Comparison of ENCODE assay signal across 28 cellular contexts in the genomic region with DNA sequence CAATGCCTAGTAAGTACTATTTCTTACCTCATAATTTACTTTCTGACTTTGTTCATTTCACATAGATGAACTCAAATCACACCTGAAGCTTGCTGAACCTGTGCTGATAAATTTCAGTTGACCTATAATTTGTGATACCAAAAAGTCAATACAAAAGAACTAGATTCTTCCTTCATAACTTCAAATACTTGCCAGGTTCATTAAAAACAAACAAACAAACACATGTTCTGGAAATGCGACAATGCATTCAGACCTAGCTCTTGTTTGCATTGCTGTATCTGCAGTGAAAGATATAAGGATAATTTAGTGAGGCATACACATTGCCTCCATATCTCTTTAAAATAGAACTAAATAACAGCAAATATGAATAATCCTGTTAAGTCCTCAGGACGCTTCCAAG.
"Had no signal": no experiment of that assay in that cellular context is flagged by ENCODE, and none has a peak within 500 bp of the region (broad histone marks: within the 10 kb centered on the region; RNA-seq: fewer than 3 reads in every experiment).

No MANE protein-coding gene starts in this region.

- H3K36me3 ChIP-seq: stomach, suprapubic skin, thoracic aorta, thyroid gland, tibial artery, tibial nerve, transverse colon, upper lobe of left lung, upper lobe of right lung, uterus, vagina had no signal

- H3K9me3 ChIP-seq: stomach, suprapubic skin, testis, thoracic aorta, thyroid gland, tibial artery, tibial nerve, transverse colon, upper lobe of left lung, upper lobe of right lung, uterus, vagina had no signal

- H3K27ac Mint-ChIP-seq: stimulated activated effector memory CD8-positive, alpha-beta T cell treated with anti-CD3 and anti-CD28 coated beads, Interleukin-12 subunit alpha, Interleukin-12 subunit beta, amount 100 ng/mL, for 72 hours; stimulated activated memory B cell treated with anti-CD40 and anti-IgM and Interleukin-4, amounts not matched to agents 10 μg/mL and 1 μg/mL and 100 μg/mL, for 72 hours; stimulated activated naive B cell treated with anti-CD40 and anti-IgM and Interleukin-4, amounts not matched to agents 10 μg/mL and 1 μg/mL and 100 μg/mL, for 72 hours; stimulated activated naive CD8-positive, alpha-beta T cell treated with anti-CD3 and anti-CD28 coated beads, Interleukin-15, amount 100 ng/mL, for 72 hours; stimulated activated naive CD8-positive, alpha-beta T cell treated with anti-CD3 and anti-CD28 coated beads, Interleukin-15, Interleukin-2, amounts not matched to agents 100 ng/mL and 50 ng/mL, for 24 hours; type B pancreatic cell had no signal

- H3K4me3 Mint-ChIP-seq: stimulated activated effector memory CD8-positive, alpha-beta T cell treated with anti-CD3 and anti-CD28 coated beads, Interleukin-12 subunit alpha, Interleukin-12 subunit beta, amount 100 ng/mL, for 72 hours; stimulated activated memory B cell treated with anti-CD40 and anti-IgM and Interleukin-4, amounts not matched to agents 10 μg/mL and 1 μg/mL and 100 μg/mL, for 72 hours; stimulated activated naive B cell treated with anti-CD40 and anti-IgM and Interleukin-4, amounts not matched to agents 10 μg/mL and 1 μg/mL and 100 μg/mL, for 72 hours; stimulated activated naive CD8-positive, alpha-beta T cell treated with anti-CD3 and anti-CD28 coated beads, Interleukin-15, amount 100 ng/mL, for 72 hours; stimulated activated naive CD8-positive, alpha-beta T cell treated with anti-CD3 and anti-CD28 coated beads, Interleukin-15, Interleukin-2, amounts not matched to agents 100 ng/mL and 50 ng/mL, for 24 hours; type B pancreatic cell had no signal

- H3K4me3 ChIP-seq: stomach, suprapubic skin, testis, thoracic aorta, thyroid gland, tibial artery, tibial nerve, transverse colon, upper lobe of left lung, upper lobe of right lung, uterus, vagina had no signal

- FAIRE-seq: urothelium cell line had no signal

- H3K9me3 Mint-ChIP-seq: stimulated activated effector memory CD8-positive, alpha-beta T cell treated with anti-CD3 and anti-CD28 coated beads, Interleukin-12 subunit alpha, Interleukin-12 subunit beta, amount 100 ng/mL, for 72 hours; stimulated activated memory B cell treated with anti-CD40 and anti-IgM and Interleukin-4, amounts not matched to agents 10 μg/mL and 1 μg/mL and 100 μg/mL, for 72 hours; stimulated activated naive B cell treated with anti-CD40 and anti-IgM and Interleukin-4, amounts not matched to agents 10 μg/mL and 1 μg/mL and 100 μg/mL, for 72 hours; stimulated activated naive CD8-positive, alpha-beta T cell treated with anti-CD3 and anti-CD28 coated beads, Interleukin-15, amount 100 ng/mL, for 72 hours; stimulated activated naive CD8-positive, alpha-beta T cell treated with anti-CD3 and anti-CD28 coated beads, Interleukin-15, Interleukin-2, amounts not matched to agents 100 ng/mL and 50 ng/mL, for 24 hours; type B pancreatic cell had no signal

- H3K27me3 ChIP-seq: stomach, suprapubic skin, testis, thyroid gland, tibial artery, tibial nerve, transverse colon, upper lobe of left lung, upper lobe of right lung, uterus, vagina had no signal

- H3K27me3 Mint-ChIP-seq: stimulated activated naive B cell treated with anti-CD40 and anti-IgM and Interleukin-4, amounts not matched to agents 10 μg/mL and 1 μg/mL and 100 μg/mL, for 72 hours; type B pancreatic cell had no signal

- H3K27ac ChIP-seq: stomach, suprapubic skin, thyroid gland, tibial nerve, transverse colon, upper lobe of left lung, upper lobe of right lung, uterus, vagina had no signal

- DNase-seq: stimulated activated CD4-positive, alpha-beta T cell treated with anti-CD3 and anti-CD28 coated beads, Interleukin-2, amount 100 ng/mL, for 48 hours; stimulated activated CD4-positive, alpha-beta T cell treated with anti-CD3 and anti-CD28 coated beads, Interleukin-4, amount 100 ng/mL, for 1 hour; stimulated activated CD4-positive, alpha-beta T cell treated with anti-CD3 and anti-CD28 coated beads, Interleukin-4, amount 100 ng/mL, for 24 hours; stimulated activated CD4-positive, alpha-beta T cell treated with anti-CD3 and anti-CD28 coated beads, Interleukin-4, amount 100 ng/mL, for 4 hours; stimulated activated CD8-positive, alpha-beta memory T cell treated with anti-CD3 and anti-CD28 coated beads, Interleukin-4, amount 100 ng/mL, for 48 hours; stimulated activated naive B cell treated with anti-CD40 and anti-IgM and Interleukin-4, amounts not matched to agents 10 μg/mL and 1 μg/mL and 100 μg/mL, for 72 hours; stimulated activated naive CD4-positive, alpha-beta T cell; stimulated activated naive CD4-positive, alpha-beta T cell treated with Interleukin-2 at 50 U/mL for 16 hours; stimulated activated naive CD8-positive, alpha-beta T cell treated with anti-CD3 and anti-CD28 coated beads, Interleukin-15, amount 100 ng/mL, for 72 hours; stimulated activated naive CD8-positive, alpha-beta T cell treated with anti-CD3 and anti-CD28 coated beads, Interleukin-15, Interleukin-2, amounts not matched to agents 100 U/mL and 50 U/mL, for 24 hours; stomach; substantia nigra; testis; thyroid gland; transverse colon; upper lobe of left lung; upper lobe of right lung; uterus had no signal

- H3K4me1 Mint-ChIP-seq: stimulated activated effector memory CD8-positive, alpha-beta T cell treated with anti-CD3 and anti-CD28 coated beads, Interleukin-12 subunit alpha, Interleukin-12 subunit beta, amount 100 ng/mL, for 72 hours; stimulated activated memory B cell treated with anti-CD40 and anti-IgM and Interleukin-4, amounts not matched to agents 10 μg/mL and 1 μg/mL and 100 μg/mL, for 72 hours; stimulated activated naive B cell treated with anti-CD40 and anti-IgM and Interleukin-4, amounts not matched to agents 10 μg/mL and 1 μg/mL and 100 μg/mL, for 72 hours; stimulated activated naive CD8-positive, alpha-beta T cell treated with anti-CD3 and anti-CD28 coated beads, Interleukin-15, amount 100 ng/mL, for 72 hours had no signal

- ATAC-seq: stimulated activated effector memory CD8-positive, alpha-beta T cell treated with anti-CD3 and anti-CD28 coated beads, Interleukin-12 subunit alpha, Interleukin-12 subunit beta, amount 100 ng/mL, for 72 hours; stimulated activated memory B cell treated with anti-CD40 and anti-IgM and Interleukin-4, amounts not matched to agents 10 μg/mL and 1 μg/mL and 100 μg/mL, for 72 hours; stimulated activated naive B cell treated with anti-CD40 and anti-IgM and Interleukin-4, amounts not matched to agents 10 μg/mL and 1 μg/mL and 100 μg/mL, for 72 hours; stimulated activated naive CD8-positive, alpha-beta T cell treated with anti-CD3 and anti-CD28 coated beads, Interleukin-15, amount 100 ng/mL, for 72 hours; stimulated activated naive CD8-positive, alpha-beta T cell treated with anti-CD3 and anti-CD28 coated beads, Interleukin-15, Interleukin-2, amounts not matched to agents 100 U/mL and 50 U/mL, for 24 hours; upper lobe of right lung had no signal

- H3K4me1 ChIP-seq: stomach, suprapubic skin, thyroid gland, transverse colon, upper lobe of left lung, upper lobe of right lung, uterus, vagina had no signal

- H3K36me3 Mint-ChIP-seq: stimulated activated effector memory CD8-positive, alpha-beta T cell treated with anti-CD3 and anti-CD28 coated beads, Interleukin-12 subunit alpha, Interleukin-12 subunit beta, amount 100 ng/mL, for 72 hours; stimulated activated memory B cell treated with anti-CD40 and anti-IgM and Interleukin-4, amounts not matched to agents 10 μg/mL and 1 μg/mL and 100 μg/mL, for 72 hours; stimulated activated naive B cell treated with anti-CD40 and anti-IgM and Interleukin-4, amounts not matched to agents 10 μg/mL and 1 μg/mL and 100 μg/mL, for 72 hours; type B pancreatic cell had no signal
